Comparison of ENCODE assay signal across 25 cellular contexts in genomic region chr18:1292167-1292566, GRCh38.
"Had no signal": no experiment of that assay in that cellular context is flagged by ENCODE, and none has a peak within 500 bp of the region (broad histone marks: within the 10 kb centered on the region; RNA-seq: fewer than 3 reads in every experiment).

No MANE protein-coding gene starts in this region.

- H3K36me3 ChIP-seq: Peyer's patch, SJCRH30 had no signal

- H3K4me3 Mint-ChIP-seq: activated CD4-positive, alpha-beta memory T cell treated with anti-CD3 and anti-CD28 coated beads, Interleukin-2, amount 10 ng/mL, durations not matched to agents 7 days and 5 days; activated naive CD4-positive, alpha-beta T cell treated with anti-CD3 and anti-CD28 coated beads, Interleukin-2, amount 10 ng/mL, durations not matched to agents 7 days and 5 days; activated naive CD8-positive, alpha-beta T cell treated with anti-CD3 and anti-CD28 coated beads for 36 hours; activated T-cell treated with anti-CD3 and anti-CD28 coated beads, Interleukin-2, amount 50 U/mL, for 72 hours had no signal

- H3K27me3 ChIP-seq: Peyer's patch, SJCRH30 had no signal

- H3K4me1 ChIP-seq: Peyer's patch, SJCRH30 had no signal

- H3K9me2 ChIP-seq: SK-N-SH had no signal

- H3K4me2 ChIP-seq: SK-N-SH had no signal

- H3K4me1 Mint-ChIP-seq: activated CD4-positive, alpha-beta memory T cell treated with anti-CD3 and anti-CD28 coated beads, Interleukin-2, amount 10 ng/mL, durations not matched to agents 7 days and 5 days; activated naive CD4-positive, alpha-beta T cell treated with anti-CD3 and anti-CD28 coated beads, Interleukin-2, amount 10 ng/mL, durations not matched to agents 7 days and 5 days; activated naive CD8-positive, alpha-beta T cell treated with anti-CD3 and anti-CD28 coated beads for 36 hours had no signal

- DNase-seq: activated CD4-positive, alpha-beta memory T cell treated with anti-CD3 and anti-CD28 coated beads, Interleukin-2, amount 10 ng/mL, durations not matched to agents 7 days and 5 days; activated CD4-positive, alpha-beta T cell treated with anti-CD3 and anti-CD28 coated beads, Interleukin-2, amount 50 U/mL, for 1 hour; activated CD4-positive, CD25-positive, alpha-beta regulatory T cell; activated CD8-positive, alpha-beta memory T cell treated with anti-CD3 and anti-CD28 coated beads, Interleukin-2, amount 50 U/mL, for 4 hours; activated gamma-delta T cell treated with Interleukin-2 at 50 U/mL for 16 hours; activated naive CD4-positive, alpha-beta T cell treated with anti-CD3 and anti-CD28 coated beads, Interleukin-2, amount 10 ng/mL, durations not matched to agents 7 days and 5 days; activated naive CD8-positive, alpha-beta T cell treated with anti-CD3 and anti-CD28 coated beads for 36 hours; activated T-cell treated with anti-CD3 and anti-CD28 coated beads, Interleukin-2, amount 50 U/mL, for 72 hours; cerebellar nuclear complex; Kasumi-1; KBM-7; MV-4-11; NCI-H1105; NCI-H1436 treated with DMSO at 0.1 percent for 48 hours; NCI-H187; NCI-H446; NCI-H526; Peyer's patch; Right ventricle myocardium superior; SJCRH30; SK-N-SH; T-helper 1 cell had no signal

- H3K27ac ChIP-seq: Peyer's patch, RWPE1, SJCRH30, VCaP had no signal

- H3K4me3 ChIP-seq: Peyer's patch, SJCRH30 had no signal

- ATAC-seq: activated T-cell treated with anti-CD3 and anti-CD28 coated beads, Interleukin-2, amount 50 U/mL, for 72 hours had no signal

- H3K27me3 Mint-ChIP-seq: activated CD4-positive, alpha-beta memory T cell treated with anti-CD3 and anti-CD28 coated beads, Interleukin-2, amount 10 ng/mL, durations not matched to agents 7 days and 5 days; activated naive CD4-positive, alpha-beta T cell treated with anti-CD3 and anti-CD28 coated beads, Interleukin-2, amount 10 ng/mL, durations not matched to agents 7 days and 5 days; activated naive CD8-positive, alpha-beta T cell treated with anti-CD3 and anti-CD28 coated beads for 36 hours had no signal

- H3K36me3 Mint-ChIP-seq: activated naive CD4-positive, alpha-beta T cell treated with anti-CD3 and anti-CD28 coated beads, Interleukin-2, amount 10 ng/mL, durations not matched to agents 7 days and 5 days; activated naive CD8-positive, alpha-beta T cell treated with anti-CD3 and anti-CD28 coated beads for 36 hours had no signal

- H3K27ac Mint-ChIP-seq: activated CD4-positive, alpha-beta memory T cell treated with anti-CD3 and anti-CD28 coated beads, Interleukin-2, amount 10 ng/mL, durations not matched to agents 7 days and 5 days; activated naive CD4-positive, alpha-beta T cell treated with anti-CD3 and anti-CD28 coated beads, Interleukin-2, amount 10 ng/mL, durations not matched to agents 7 days and 5 days; activated naive CD8-positive, alpha-beta T cell treated with anti-CD3 and anti-CD28 coated beads for 36 hours; activated T-cell treated with anti-CD3 and anti-CD28 coated beads, Interleukin-2, amount 50 U/mL, for 72 hours; activated T-helper 2 cell treated with anti-CD3 and anti-CD28 coated beads, Interferon-gamma antibody, Interleukin-2, Interleukin-4, amounts not matched to agents 10 μg/mL and 5 μg/mL and 100 μg/mL, durations not matched to agents 14 hours and 24 hours and 36 hours had no signal

- H3K9me3 ChIP-seq: SJCRH30, SK-N-SH had no signal
